23 cellular contexts compared by ENCODE assay signal in genomic region chrX:11458175-11458574, GRCh38.
DNase-seq lines count a peak whose midpoint lies in the region; ATAC-seq and TF ChIP-seq lines count a peak whose summit lies in the region.
"Had no signal": no experiment of that assay in that cellular context is flagged by ENCODE, and none has a peak within 500 bp of the region (broad histone marks: within the 10 kb centered on the region; RNA-seq: fewer than 3 reads in every experiment).

No MANE protein-coding gene starts in this region.

- H3K36me3 ChIP-seq in MG63 = no peaks in the 10 kb centered on the region
- no peaks in the 10 kb centered on the region for H3K36me3 ChIP-seq in right lobe of liver
- H3K36me3 ChIP-seq: cardiac muscle cell, ovary, Peyer's patch had no signal

- no peaks in the 10 kb centered on the region for H3K4me1 ChIP-seq in right lobe of liver
- H3K4me1 ChIP-seq: Peyer's patch had no signal

- H3K27me3 ChIP-seq in MG63 (no peaks in the 10 kb centered on the region), right lobe of liver (no peaks in the 10 kb centered on the region)
- H3K27me3 ChIP-seq: cardiac muscle cell, ovary, Peyer's patch had no signal

- intact Hi-C loops in right lobe of liver (cut with DNase I) = no loop called here

- TF ChIP-seq CTCF in C4-2B (conservative IDR thresholded peaks at IDR 0.05) (no peak), omental fat pad (IDR thresholded peaks at IDR 0.05) (no peak), right lobe of liver (IDR thresholded peaks at IDR 0.05) (no peak)

- H3K9me3 ChIP-seq in MG63 = no peaks in the 10 kb centered on the region
- H3K9me3 ChIP-seq in right lobe of liver = no peaks in the 10 kb centered on the region
- H3K9me3 ChIP-seq: ovary, Peyer's patch had no signal

- peak overlapping the region; percentile 81 for H3K27ac ChIP-seq in C4-2B
- H3K27ac ChIP-seq in right lobe of liver = no peak overlapping the region
- H3K27ac ChIP-seq: cardiac muscle cell, ovary, Peyer's patch had no signal

- no CpG with 5 or more reads among the region's 3 CpGs for WGBS in right lobe of liver (ENCODE audit: insufficient coverage, low coverage, low lambda C conversion rate, missing lambda C conversion rate)

- ATAC-seq in omental fat pad (ENCODE audit: low FRiP score) (peak; percentile 33), right lobe of liver (no peak), HG03039 (IDR thresholded peaks at IDR 0.05; ENCODE audit: unreplicated experiment) (no peak), GM18511 (IDR thresholded peaks at IDR 0.05; ENCODE audit: unreplicated experiment) (no peak)
- ATAC-seq: naive thymus-derived CD4-positive, alpha-beta T cell; sciatic nerve had no signal

- peak; percentile 85 for DNase-seq in MG63
- peak; percentile 14 for DNase-seq in cerebellum (ENCODE audit: low spot score)
- DNase-seq in omental fat pad (ENCODE audit: low spot score) = no peak
- no peak for DNase-seq in right lobe of liver
- DNase-seq in DMS79 (lab: John Stamatoyannopoulos, UW) = no peak
- DNase-seq: activated CD4-positive, alpha-beta memory T cell treated with anti-CD3 and anti-CD28 coated beads for 36 hours; activated CD4-positive, CD25-positive, alpha-beta regulatory T cell; activated gamma-delta T cell treated with Interleukin-2 at 50 U/mL for 16 hours; activated T-cell treated with anti-CD3 and anti-CD28 coated beads for 4 hours; CD4-positive, CD25-positive, alpha-beta regulatory T cell; H7; mesenchymal stem cell; naive thymus-derived CD4-positive, alpha-beta T cell; NCI-H1436; NCI-H524 treated with DMSO at 0.1 percent for 48 hours; ovary; Peyer's patch; T-helper 2 cell had no signal

- H3K4me3 ChIP-seq in MG63 (no peak overlapping the region), right lobe of liver (no peak overlapping the region)
- H3K4me3 ChIP-seq: cardiac muscle cell, ovary, Peyer's patch had no signal

- no peak for TF ChIP-seq POLR2A in right lobe of liver (IDR thresholded peaks at IDR 0.05)

Comparison
In these comparisons a context has a peak if more than half of its experiments do, and no peak if none do; other contexts are left out.
1. DNase-seq: peak in MG63 (single experiment) and cerebellum (single experiment); none in omental fat pad (single experiment), right lobe of liver (0 of 3) and DMS79 (single experiment).